In the genomic region with DNA sequence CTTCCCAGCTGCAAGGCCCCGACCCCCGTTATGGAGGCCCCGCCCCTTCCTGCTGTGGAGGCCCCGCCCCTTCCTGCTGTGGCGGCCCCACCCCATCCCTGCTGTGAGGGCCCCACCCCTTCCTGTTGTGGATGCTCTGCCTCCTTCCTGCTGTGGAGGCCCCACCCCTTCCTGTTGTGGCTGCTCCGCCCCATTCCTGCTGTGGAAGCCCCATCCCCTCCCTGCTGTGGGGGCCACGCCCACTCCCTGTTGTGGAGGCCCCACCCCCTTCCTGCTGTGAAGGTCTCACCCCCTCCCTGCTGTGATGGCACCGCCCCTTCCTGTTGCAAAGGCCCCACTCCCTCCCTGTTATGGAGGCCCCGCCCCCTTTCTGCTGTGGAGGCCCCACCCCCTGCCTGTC, we compare ENCODE assay signal across 8 cellular contexts.
DNase-seq lines count a peak whose midpoint lies in the region; ATAC-seq, FAIRE-seq and TF ChIP-seq lines count a peak whose summit lies in the region.

No MANE protein-coding gene starts in this region.

- no peak overlapping the region for H3K4me3 ChIP-seq in SK-N-SH (ENCODE audit: low read depth in 2 of 2, low read length in 1 of 2)
- H3K4me3 ChIP-seq in K562 = no peak overlapping the region
- no peak overlapping the region for H3K4me3 ChIP-seq in small intestine (ENCODE audit: low read depth in 1 of 2, low read length in 2 of 2)

- H3K4me1 ChIP-seq in SK-N-SH (ENCODE audit: control insufficient read depth in 1 of 2, insufficient read depth in 2 of 2, low read depth in 1 of 2, low read length in 1 of 2) = peaks cover 0 to 5% of the 10 kb centered on the region in 2 experiments; a peak in 1 of 4 replicates
- no peaks in the 10 kb centered on the region for H3K4me1 ChIP-seq in K562 (replicated peaks in 1 of 2; ENCODE audit: control insufficient read depth in 2 of 2, insufficient read depth in 2 of 2, low read length in 2 of 2)
- no peaks in the 10 kb centered on the region for H3K4me1 ChIP-seq in small intestine (ENCODE audit: control insufficient read depth in 2 of 2, insufficient read depth in 1 of 2, low read depth in 1 of 2, low read length in 1 of 2)

- DNase-seq in activated CD8-positive, alpha-beta memory T cell treated with anti-CD3 and anti-CD28 coated beads for 24 hours = peak; percentile 58
- DNase-seq in activated CD8-positive, alpha-beta memory T cell treated with anti-CD3 and anti-CD28 coated beads, Interleukin-2, amount 50 U/mL, for 4 hours = no peak
- DNase-seq in SK-N-SH (peak; percentile 87), K562 (ENCODE audit: extremely low read depth in 1 of 4, low spot score in 3 of 4) (peak; percentile 38 to 80 (median 70)), small intestine (no peak), NCI-H1436 (lab: John Stamatoyannopoulos, UW) (no peak)
- peak; percentile 1 to 5 for DNase-seq in stimulated activated CD8-positive, alpha-beta memory T cell treated with anti-CD3 and anti-CD28 coated beads, Interleukin-7, amount 100 ng/mL, for 1 hour (ENCODE audit: low read depth in 2 of 2)

- no peaks in the 10 kb centered on the region for H3K27me3 ChIP-seq in SK-N-SH (ENCODE audit: insufficient read depth)
- peaks cover 0 to 6% of the 10 kb centered on the region in 2 experiments; a peak in 1 of 5 replicates for H3K27me3 ChIP-seq in K562 (ENCODE audit: control insufficient read depth in 2 of 2, insufficient read depth in 2 of 2, low read length in 2 of 2)
- no peaks in the 10 kb centered on the region for H3K27me3 ChIP-seq in small intestine (ENCODE audit: control insufficient read depth in 2 of 2, insufficient read depth in 2 of 2, low read length in 2 of 2)

- TF ChIP-seq RAD21 in SK-N-SH (IDR thresholded peaks at IDR 0.05; ENCODE audit: low read length) = no peak
- no peak for TF ChIP-seq RAD21 in K562 (CRISPR knock-in tag; conservative IDR thresholded peaks at IDR 0.05 in 1 of 2, IDR thresholded peaks at IDR 0.05 in 1 of 2)

- POLR2A ChIA-PET in SK-N-SH (lab: Yijun Ruan, JAX) (no interaction called here), K562 (lab: Yijun Ruan, JAX) (no interaction called here)

- H3K36me3 ChIP-seq in SK-N-SH (replicated peaks in 1 of 2; ENCODE audit: control insufficient read depth in 1 of 2, insufficient read depth in 2 of 2, low read length in 1 of 2) (no peaks in the 10 kb centered on the region), K562 (ENCODE audit: control insufficient read depth, insufficient read depth, low read length) (no peaks in the 10 kb centered on the region), small intestine (ENCODE audit: control insufficient read depth in 2 of 2, insufficient read depth in 2 of 2, low read length in 2 of 2) (no peaks in the 10 kb centered on the region)

- TF ChIP-seq CTCF in SK-N-SH (IDR thresholded peaks at IDR 0.05) (no peak), K562 (IDR thresholded peaks at IDR 0.05 in 2 of 3, conservative IDR thresholded peaks at IDR 0.05 in 1 of 3; ENCODE audit: insufficient read depth in 2 of 3, low read depth in 1 of 3, low read length in 3 of 3) (no peak)

- TF ChIP-seq EP300 in SK-N-SH (IDR thresholded peaks at IDR 0.05; ENCODE audit: borderline replicate concordance in 1 of 2, low read depth in 1 of 2, low read length in 1 of 2) (no peak), K562 (IDR thresholded peaks at IDR 0.05; ENCODE audit: low read length) (no peak)

- WGBS in SK-N-SH (ENCODE audit: low lambda C conversion rate) = 11% methylated on average over 5 of the region's 9 CpGs
- WGBS in K562 (ENCODE audit: insufficient coverage, low coverage, missing lambda C conversion rate) = 18% methylated on average over 5 of the region's 9 CpGs
- 66 to 72% (median 67%) methylated on average over 8 to 9 of the region's 9 CpGs for WGBS in small intestine, 3 donors

- H3K9me1 ChIP-seq in K562 (ENCODE audit: control insufficient read depth, insufficient read depth, low read length) = no peaks in the 10 kb centered on the region

- H3K4me2 ChIP-seq in SK-N-SH = no peak overlapping the region
- H3K4me2 ChIP-seq in K562 (ENCODE audit: insufficient read depth, low read length) = no peak overlapping the region

- H3K27ac ChIP-seq in SK-N-SH (ENCODE audit: low read depth in 2 of 2, low read length in 1 of 2) = no peak overlapping the region
- H3K27ac ChIP-seq in K562 (ENCODE audit: extremely low read depth, low read depth, low read length) = no peak overlapping the region
- no peak overlapping the region for H3K27ac ChIP-seq in small intestine (ENCODE audit: low read depth in 1 of 2, low read length in 1 of 2)

- H3K9me3 ChIP-seq in SK-N-SH (no peaks in the 10 kb centered on the region), K562 (replicated peaks; ENCODE audit: control insufficient read depth, insufficient read depth, low read depth, low read length) (no peaks in the 10 kb centered on the region), small intestine (ENCODE audit: control insufficient read depth, low read depth) (no peaks in the 10 kb centered on the region)

- H4K20me1 ChIP-seq in SK-N-SH (ENCODE audit: insufficient read depth) (no peaks in the 10 kb centered on the region), K562 (replicated peaks; ENCODE audit: control insufficient read depth, insufficient read depth, low read length) (no peaks in the 10 kb centered on the region)

- intact Hi-C loops in K562 (cut with micrococcal nuclease) = no loop called here

- TF ChIP-seq POLR2A in K562 (conservative IDR thresholded peaks at IDR 0.05) = no peak

- H3F3A ChIP-seq in SK-N-SH (replicated peaks; ENCODE audit: insufficient read depth) = no peaks in the 10 kb centered on the region

- BruUV-seq in K562 (replicated peaks; lab: Mats Ljungman, UMichigan) = no TSS peak

- FAIRE-seq in K562 (lab: Jason Lieb, UNC) (no peak), small intestine (lab: Jason Lieb, UNC) (no peak)

- ATAC-seq in K562 (peak; percentile 98), GM19397 (IDR thresholded peaks at IDR 0.05; ENCODE audit: unreplicated experiment) (no peak)

- no peak overlapping the region for H2AFZ ChIP-seq in SK-N-SH (ENCODE audit: low read depth)
- no peak overlapping the region for H2AFZ ChIP-seq in K562 (ENCODE audit: low read depth, low read length)

- H3K79me2 ChIP-seq in SK-N-SH (ENCODE audit: insufficient read depth) = no peaks in the 10 kb centered on the region
- no peaks in the 10 kb centered on the region for H3K79me2 ChIP-seq in K562 (ENCODE audit: control insufficient read depth, insufficient read depth, low read length)

- no peak overlapping the region for H3K9ac ChIP-seq in SK-N-SH
- no peak overlapping the region for H3K9ac ChIP-seq in K562 (ENCODE audit: insufficient read depth in 1 of 2, low read depth in 2 of 2, low read length in 2 of 2)

- no peaks in the 10 kb centered on the region for H3K9me2 ChIP-seq in SK-N-SH

- CTCF ChIA-PET in SK-N-SH (lab: Yijun Ruan, JAX) = no interaction called here
- CTCF ChIA-PET in K562 (lab: Yijun Ruan, JAX; ENCODE audit: low intra/inter-chr PET ratio) = no interaction called here

- in situ Hi-C loops in K562 (cut with MboI) = no loop called here

TF ChIP-seq in SK-N-SH, 30 proteins besides CTCF, POLR2A, EP300 and RAD21 (continues in another document):
- peak; percentile 57 for TF ChIP-seq GABPA (IDR thresholded peaks at IDR 0.05; ENCODE audit: low read depth)
- no peak for TF ChIP-seq PBX3 (IDR thresholded peaks at IDR 0.05)
- no peak for TF ChIP-seq SIN3A (IDR thresholded peaks at IDR 0.05; ENCODE audit: borderline replicate concordance, low read depth, low read length)
- no peak for TF ChIP-seq RCOR1 (IDR thresholded peaks at IDR 0.05; ENCODE audit: low read length)

TF ChIP-seq in K562, 482 proteins besides CTCF, POLR2A, EP300 and RAD21 (continues in another document):
- TF ChIP-seq, protein P1, sequence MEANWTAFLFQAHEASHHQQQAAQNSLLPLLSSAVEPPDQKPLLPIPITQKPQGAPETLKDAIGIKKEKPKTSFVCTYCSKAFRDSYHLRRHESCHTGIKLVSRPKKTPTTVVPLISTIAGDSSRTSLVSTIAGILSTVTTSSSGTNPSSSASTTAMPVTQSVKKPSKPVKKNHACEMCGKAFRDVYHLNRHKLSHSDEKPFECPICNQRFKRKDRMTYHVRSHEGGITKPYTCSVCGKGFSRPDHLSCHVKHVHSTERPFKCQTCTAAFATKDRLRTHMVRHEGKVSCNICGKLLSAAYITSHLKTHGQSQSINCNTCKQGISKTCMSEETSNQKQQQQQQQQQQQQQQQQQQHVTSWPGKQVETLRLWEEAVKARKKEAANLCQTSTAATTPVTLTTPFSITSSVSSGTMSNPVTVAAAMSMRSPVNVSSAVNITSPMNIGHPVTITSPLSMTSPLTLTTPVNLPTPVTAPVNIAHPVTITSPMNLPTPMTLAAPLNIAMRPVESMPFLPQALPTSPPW (CRISPR knock-in tag; IDR thresholded peaks at IDR 0.05) = peak; percentile 32; the same call in 1 of the 2 replicates
- no peak for TF ChIP-seq MEIS2 (IDR thresholded peaks at IDR 0.05; ENCODE audit: partially characterized antibody)

Comparison
In these comparisons a context has a peak if more than half of its experiments do, and no peak if none do; other contexts are left out.
1. DNase-seq: peak in activated CD8-positive, alpha-beta memory T cell treated with anti-CD3 and anti-CD28 coated beads for 24 hours (single experiment), SK-N-SH (single experiment), K562 (4 of 4) and stimulated activated CD8-positive, alpha-beta memory T cell treated with anti-CD3 and anti-CD28 coated beads, Interleukin-7, amount 100 ng/mL, for 1 hour (2 of 2); none in activated CD8-positive, alpha-beta memory T cell treated with anti-CD3 and anti-CD28 coated beads, Interleukin-2, amount 50 U/mL, for 4 hours (single experiment), small intestine (single experiment) and NCI-H1436 (single experiment).